ENCODE assay signal across 1 cellular context in the genomic region with DNA sequence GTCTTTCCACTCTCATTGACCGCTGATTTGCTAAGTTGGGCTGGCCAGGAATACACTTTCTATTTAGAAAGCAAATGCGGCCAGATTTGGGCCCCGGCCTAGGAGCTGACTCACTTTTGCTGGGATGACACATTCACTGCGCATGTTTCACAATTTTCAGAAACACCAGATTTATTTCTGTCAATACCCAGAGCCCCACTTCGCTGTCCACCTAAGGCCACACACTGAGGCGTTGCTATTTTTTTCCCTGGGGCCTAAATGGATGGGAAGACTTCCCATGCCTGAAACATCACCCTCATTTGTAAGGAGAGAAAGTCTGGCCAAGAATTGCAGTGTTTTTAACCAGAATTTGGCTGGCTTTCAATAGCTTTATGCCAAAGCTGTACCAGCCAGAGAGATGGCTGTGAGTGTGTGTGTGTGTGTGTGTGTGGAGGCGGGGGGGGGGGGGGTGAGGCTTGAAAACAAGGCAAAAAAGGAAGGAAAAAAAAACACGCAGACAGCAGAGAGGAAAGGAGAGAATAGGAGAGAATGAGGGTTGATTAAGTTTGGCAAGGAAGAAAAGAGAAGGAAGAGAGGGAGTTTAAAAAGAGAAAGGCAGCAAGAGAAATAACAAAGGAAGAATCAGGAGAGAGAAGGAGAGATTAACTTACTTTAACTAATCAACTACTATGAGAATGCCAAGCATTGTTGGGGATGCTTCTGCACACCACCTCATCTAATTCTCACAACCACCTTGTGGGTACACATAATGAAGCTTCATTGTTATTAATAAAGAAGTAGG.
TF ChIP-seq lines count a peak whose summit lies in the region.

No MANE protein-coding gene starts in this region.

TF ChIP-seq in A549, 52 proteins besides CTCF, POLR2A, EP300 and RAD21 (continued from another document):
- TF ChIP-seq SREBF2 (IDR thresholded peaks at IDR 0.05) (no peak), USF2 (IDR thresholded peaks at IDR 0.05) (no peak), NR3C1 (IDR thresholded peaks at IDR 0.05) (no peak), ZFP36 (IDR thresholded peaks at IDR 0.05; ENCODE audit: borderline replicate concordance, partially characterized antibody) (no peak), HOXB5 (CRISPR knock-in tag; IDR thresholded peaks at IDR 0.05) (no peak), RNF2 (IDR thresholded peaks at IDR 0.05; ENCODE audit: borderline replicate concordance, low read depth) (no peak), MAZ (IDR thresholded peaks at IDR 0.05; ENCODE audit: borderline replicate concordance, low read depth, low read length) (no peak), HEYL (CRISPR knock-in tag; IDR thresholded peaks at IDR 0.05) (no peak), JUNB (IDR thresholded peaks at IDR 0.05) (peak; percentile 97), GATA3 (IDR thresholded peaks at IDR 0.05; ENCODE audit: borderline replicate concordance) (peak; percentile 59; the same call in 1 of the 2 replicates), MYC (IDR thresholded peaks at IDR 0.05; ENCODE audit: borderline replicate concordance, low read length) (no peak), CBX8 (IDR thresholded peaks at IDR 0.05) (no peak), SMC3 (IDR thresholded peaks at IDR 0.05) (peak; percentile 52; the same call in 2 of the 3 replicates), HOXA7 (CRISPR knock-in tag; IDR thresholded peaks at IDR 0.05) (no peak), FOXS1 (CRISPR knock-in tag; IDR thresholded peaks at IDR 0.05) (no peak), KDM1A (IDR thresholded peaks at IDR 0.05; ENCODE audit: low read depth) (no peak), PHF8 (IDR thresholded peaks at IDR 0.05; ENCODE audit: borderline replicate concordance, low read depth) (no peak), RCOR1 (IDR thresholded peaks at IDR 0.05; ENCODE audit: low read depth, low read length) (no peak), ESRRA (IDR thresholded peaks at IDR 0.05; ENCODE audit: borderline replicate concordance, low read length) (no peak), CBX2 (IDR thresholded peaks at IDR 0.05; ENCODE audit: borderline replicate concordance, low read depth) (no peak), TP53 (CRISPR knock-in tag; IDR thresholded peaks at IDR 0.05) (no peak), RFX5 (IDR thresholded peaks at IDR 0.05) (no peak), HDAC2 (IDR thresholded peaks at IDR 0.05) (no peak), HOXB13 (CRISPR knock-in tag; IDR thresholded peaks at IDR 0.05; ENCODE audit: low read depth) (no peak), RARB (CRISPR knock-in tag; IDR thresholded peaks at IDR 0.05) (no peak), JUN (IDR thresholded peaks at IDR 0.05) (peak; percentile 83 to 84; a peak in 4 of 5 replicates), FOSB (CRISPR knock-in tag; IDR thresholded peaks at IDR 0.05) (no peak)
- TF ChIP-seq, protein P1, sequence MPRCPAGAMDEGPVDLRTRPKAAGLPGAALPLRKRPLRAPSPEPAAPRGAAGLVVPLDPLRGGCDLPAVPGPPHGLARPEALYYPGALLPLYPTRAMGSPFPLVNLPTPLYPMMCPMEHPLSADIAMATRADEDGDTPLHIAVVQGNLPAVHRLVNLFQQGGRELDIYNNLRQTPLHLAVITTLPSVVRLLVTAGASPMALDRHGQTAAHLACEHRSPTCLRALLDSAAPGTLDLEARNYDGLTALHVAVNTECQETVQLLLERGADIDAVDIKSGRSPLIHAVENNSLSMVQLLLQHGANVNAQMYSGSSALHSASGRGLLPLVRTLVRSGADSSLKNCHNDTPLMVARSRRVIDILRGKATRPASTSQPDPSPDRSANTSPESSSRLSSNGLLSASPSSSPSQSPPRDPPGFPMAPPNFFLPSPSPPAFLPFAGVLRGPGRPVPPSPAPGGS (IDR thresholded peaks at IDR 0.05) = peak; percentile 91; the same call in 2 of the 3 replicates
- TF ChIP-seq, protein P2, sequence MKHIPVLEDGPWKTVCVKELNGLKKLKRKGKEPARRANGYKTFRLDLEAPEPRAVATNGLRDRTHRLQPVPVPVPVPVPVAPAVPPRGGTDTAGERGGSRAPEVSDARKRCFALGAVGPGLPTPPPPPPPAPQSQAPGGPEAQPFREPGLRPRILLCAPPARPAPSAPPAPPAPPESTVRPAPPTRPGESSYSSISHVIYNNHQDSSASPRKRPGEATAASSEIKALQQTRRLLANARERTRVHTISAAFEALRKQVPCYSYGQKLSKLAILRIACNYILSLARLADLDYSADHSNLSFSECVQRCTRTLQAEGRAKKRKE (CRISPR knock-in tag; IDR thresholded peaks at IDR 0.05; ENCODE audit: low read depth) = no peak
- TF ChIP-seq, protein P3, sequence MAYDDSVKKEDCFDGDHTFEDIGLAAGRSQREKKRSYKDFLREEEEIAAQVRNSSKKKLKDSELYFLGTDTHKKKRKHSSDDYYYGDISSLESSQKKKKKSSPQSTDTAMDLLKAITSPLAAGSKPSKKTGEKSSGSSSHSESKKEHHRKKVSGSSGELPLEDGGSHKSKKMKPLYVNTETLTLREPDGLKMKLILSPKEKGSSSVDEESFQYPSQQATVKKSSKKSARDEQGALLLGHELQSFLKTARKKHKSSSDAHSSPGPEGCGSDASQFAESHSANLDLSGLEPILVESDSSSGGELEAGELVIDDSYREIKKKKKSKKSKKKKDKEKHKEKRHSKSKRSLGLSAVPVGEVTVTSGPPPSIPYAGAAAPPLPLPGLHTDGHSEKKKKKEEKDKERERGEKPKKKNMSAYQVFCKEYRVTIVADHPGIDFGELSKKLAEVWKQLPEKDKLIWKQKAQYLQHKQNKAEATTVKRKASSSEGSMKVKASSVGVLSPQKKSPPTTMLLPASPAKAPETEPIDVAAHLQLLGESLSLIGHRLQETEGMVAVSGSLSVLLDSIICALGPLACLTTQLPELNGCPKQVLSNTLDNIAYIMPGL (CRISPR knock-in tag; IDR thresholded peaks at IDR 0.05; ENCODE audit: borderline replicate concordance) = no peak
- TF ChIP-seq, protein P4, sequence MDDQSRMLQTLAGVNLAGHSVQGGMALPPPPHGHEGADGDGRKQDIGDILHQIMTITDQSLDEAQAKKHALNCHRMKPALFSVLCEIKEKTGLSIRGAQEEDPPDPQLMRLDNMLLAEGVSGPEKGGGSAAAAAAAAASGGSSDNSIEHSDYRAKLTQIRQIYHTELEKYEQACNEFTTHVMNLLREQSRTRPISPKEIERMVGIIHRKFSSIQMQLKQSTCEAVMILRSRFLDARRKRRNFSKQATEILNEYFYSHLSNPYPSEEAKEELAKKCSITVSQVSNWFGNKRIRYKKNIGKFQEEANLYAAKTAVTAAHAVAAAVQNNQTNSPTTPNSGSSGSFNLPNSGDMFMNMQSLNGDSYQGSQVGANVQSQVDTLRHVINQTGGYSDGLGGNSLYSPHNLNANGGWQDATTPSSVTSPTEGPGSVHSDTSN (IDR thresholded peaks at IDR 0.05) = no peak
- TF ChIP-seq, protein P5, sequence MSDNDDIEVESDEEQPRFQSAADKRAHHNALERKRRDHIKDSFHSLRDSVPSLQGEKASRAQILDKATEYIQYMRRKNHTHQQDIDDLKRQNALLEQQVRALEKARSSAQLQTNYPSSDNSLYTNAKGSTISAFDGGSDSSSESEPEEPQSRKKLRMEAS (IDR thresholded peaks at IDR 0.05) = peak; percentile 61; the same call in 1 of the 2 replicates
- TF ChIP-seq, protein P6, sequence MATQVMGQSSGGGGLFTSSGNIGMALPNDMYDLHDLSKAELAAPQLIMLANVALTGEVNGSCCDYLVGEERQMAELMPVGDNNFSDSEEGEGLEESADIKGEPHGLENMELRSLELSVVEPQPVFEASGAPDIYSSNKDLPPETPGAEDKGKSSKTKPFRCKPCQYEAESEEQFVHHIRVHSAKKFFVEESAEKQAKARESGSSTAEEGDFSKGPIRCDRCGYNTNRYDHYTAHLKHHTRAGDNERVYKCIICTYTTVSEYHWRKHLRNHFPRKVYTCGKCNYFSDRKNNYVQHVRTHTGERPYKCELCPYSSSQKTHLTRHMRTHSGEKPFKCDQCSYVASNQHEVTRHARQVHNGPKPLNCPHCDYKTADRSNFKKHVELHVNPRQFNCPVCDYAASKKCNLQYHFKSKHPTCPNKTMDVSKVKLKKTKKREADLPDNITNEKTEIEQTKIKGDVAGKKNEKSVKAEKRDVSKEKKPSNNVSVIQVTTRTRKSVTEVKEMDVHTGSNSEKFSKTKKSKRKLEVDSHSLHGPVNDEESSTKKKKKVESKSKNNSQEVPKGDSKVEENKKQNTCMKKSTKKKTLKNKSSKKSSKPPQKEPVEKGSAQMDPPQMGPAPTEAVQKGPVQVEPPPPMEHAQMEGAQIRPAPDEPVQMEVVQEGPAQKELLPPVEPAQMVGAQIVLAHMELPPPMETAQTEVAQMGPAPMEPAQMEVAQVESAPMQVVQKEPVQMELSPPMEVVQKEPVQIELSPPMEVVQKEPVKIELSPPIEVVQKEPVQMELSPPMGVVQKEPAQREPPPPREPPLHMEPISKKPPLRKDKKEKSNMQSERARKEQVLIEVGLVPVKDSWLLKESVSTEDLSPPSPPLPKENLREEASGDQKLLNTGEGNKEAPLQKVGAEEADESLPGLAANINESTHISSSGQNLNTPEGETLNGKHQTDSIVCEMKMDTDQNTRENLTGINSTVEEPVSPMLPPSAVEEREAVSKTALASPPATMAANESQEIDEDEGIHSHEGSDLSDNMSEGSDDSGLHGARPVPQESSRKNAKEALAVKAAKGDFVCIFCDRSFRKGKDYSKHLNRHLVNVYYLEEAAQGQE (IDR thresholded peaks at IDR 0.05) = no peak
